Comparison of ENCODE assay signal across 8 cellular contexts in genomic region chr19:51926426-51926783, GRCh38. TPM values are rescaled to one million over a fixed set of nuclear protein-coding genes. Genes with fewer than 3 reads are reported as not detected.
DNase-seq lines count a peak whose midpoint lies in the region; ATAC-seq and TF ChIP-seq lines count a peak whose summit lies in the region.

No MANE protein-coding gene starts in this region.

- H3K27me3 Mint-ChIP-seq in naive thymus-derived CD8-positive, alpha-beta T cell, result no peaks in the 10 kb centered on the region

- CTCF ChIA-PET in AG04450 (lab: Charles Lee), result no interaction called here

- peaks cover 15 to 35% (median 32%) of the 10 kb centered on the region in 4 donors for H3K4me1 Mint-ChIP-seq in naive thymus-derived CD8-positive, alpha-beta T cell

- H3K27ac ChIP-seq in AG04450 (ENCODE audit: low read depth, low read length) (peak overlapping the region; percentile 61), duodenal mucosa (ENCODE audit: low read depth, low read length) (no peak overlapping the region)

- no peaks in the 10 kb centered on the region for H4K20me1 ChIP-seq in Loucy (ENCODE audit: insufficient read depth, low read length, poor library complexity, severe bottlenecking)

- TF ChIP-seq CTCF in AG04450 (IDR thresholded peaks at IDR 0.05; ENCODE audit: low read depth, low read length), result no peak
- no peak for TF ChIP-seq CTCF in Loucy (conservative IDR thresholded peaks at IDR 0.05; ENCODE audit: low read length)
- TF ChIP-seq CTCF in mucosa of descending colon (IDR thresholded peaks at IDR 0.05), result no peak

- peaks cover 19 to 68% (median 66%) of the 10 kb centered on the region in 3 donors for H3K36me3 Mint-ChIP-seq in naive thymus-derived CD8-positive, alpha-beta T cell

- H3K4me2 ChIP-seq in Loucy (ENCODE audit: low read depth, low read length, poor library complexity, severe bottlenecking), result peak overlapping the region; percentile 70

- H3K9me3 Mint-ChIP-seq in naive thymus-derived CD8-positive, alpha-beta T cell, result peaks cover 10 to 90% (median 48%) of the 10 kb centered on the region in 9 donors

- H3K9ac ChIP-seq in Loucy (ENCODE audit: low read depth, low read length, poor library complexity, severe bottlenecking), result peak overlapping the region; percentile 82
- H3K9ac ChIP-seq in duodenal mucosa (ENCODE audit: low read depth in 1 of 2, low read length in 2 of 2), result peak overlapping the region; percentile 76 to 77

- H3F3A ChIP-seq in Loucy (ENCODE audit: low read depth), result no peaks in the 10 kb centered on the region

- H3K79me2 ChIP-seq in Loucy (ENCODE audit: insufficient read depth, low read length), result peaks cover 17% of the 10 kb centered on the region

- intact Hi-C loops in mucosa of descending colon (cut with DNase I, micrococcal nuclease), result no loop called here

- H3K9me3 ChIP-seq in AG04450 (ENCODE audit: control insufficient read depth, insufficient read depth, low read length) (peaks cover 22% of the 10 kb centered on the region), Loucy (ENCODE audit: insufficient read depth, low read depth, low read length) (peaks cover 24% of the 10 kb centered on the region; the same call in 1 of the 2 replicates), duodenal mucosa (ENCODE audit: control insufficient read depth in 1 of 2, low read length in 2 of 2) (peaks cover 19 to 53% of the 10 kb centered on the region in 2 donors), mucosa of descending colon (peaks cover 57% of the 10 kb centered on the region)

- no peak for ATAC-seq in naive thymus-derived CD8-positive, alpha-beta T cell
- no peak for ATAC-seq in mucosa of descending colon

- no peak for DNase-seq in AG04450 (ENCODE audit: low read depth, low spot score)
- no peak for DNase-seq in naive thymus-derived CD8-positive, alpha-beta T cell
- DNase-seq in mucosa of descending colon, result no peak
- DNase-seq in Ammon's horn (ENCODE audit: low spot score), result no peak
- DNase-seq in stimulated activated CD4-positive, alpha-beta T cell treated with anti-CD3 and anti-CD28 coated beads, Interleukin-4, amount 100 ng/mL, for 1 hour, result no peak
- no peak for DNase-seq in stimulated activated CD4-positive, alpha-beta T cell treated with anti-CD3 and anti-CD28 coated beads, Interleukin-2, amount 100 ng/mL, for 24 hours

- H3K4me1 ChIP-seq in Loucy (ENCODE audit: insufficient read depth, low read length, poor library complexity, severe bottlenecking) (peaks cover 11% of the 10 kb centered on the region), duodenal mucosa (ENCODE audit: control insufficient read depth in 1 of 2, insufficient read depth in 2 of 2, low read length in 2 of 2) (no peaks in the 10 kb centered on the region), mucosa of descending colon (ENCODE audit: low read depth) (no peaks in the 10 kb centered on the region)

- POLR2A ChIA-PET in AG04450 (lab: Yijun Ruan, JAX), result no interaction called here
- POLR2A ChIA-PET in naive thymus-derived CD8-positive, alpha-beta T cell (lab: Charles Lee), result interaction anchor here (0.5 to 1.4 kb wide), 6 partner anchors 11 to 1493 kb away, joined by 3 to 5 read pairs (median 4); partner anchors contain the start of genes ZNF432, ZNF614 and ZNF649

- H3K9me2 ChIP-seq in Loucy (replicated peaks; ENCODE audit: low read depth, low read length), result no peaks in the 10 kb centered on the region

- peak overlapping the region; percentile 99 for H2AFZ ChIP-seq in Loucy (ENCODE audit: low read length)

- peak overlapping the region; percentile 89 to 98 (median 96) for H3K27ac Mint-ChIP-seq in naive thymus-derived CD8-positive, alpha-beta T cell

- no peaks in the 10 kb centered on the region for H3K27me3 ChIP-seq in AG04450 (ENCODE audit: control insufficient read depth, insufficient read depth, low read length)
- no peaks in the 10 kb centered on the region for H3K27me3 ChIP-seq in Loucy (ENCODE audit: insufficient read depth, low read length, poor library complexity, severe bottlenecking)
- no peaks in the 10 kb centered on the region for H3K27me3 ChIP-seq in duodenal mucosa (ENCODE audit: control insufficient read depth in 1 of 2, insufficient read depth in 2 of 2, low read length in 2 of 2)

- peak overlapping the region; percentile 93 for H3K4me3 ChIP-seq in AG04450 (ENCODE audit: low read depth, low read length)
- H3K4me3 ChIP-seq in Loucy (ENCODE audit: low read length, poor library complexity, severe bottlenecking), result peak overlapping the region; percentile 84
- peak overlapping the region; percentile 95 to 97 for H3K4me3 ChIP-seq in duodenal mucosa (ENCODE audit: low read depth in 1 of 2, low read length in 2 of 2)
- no peak overlapping the region for H3K4me3 ChIP-seq in mucosa of descending colon

- 0 out of 2 replicates have a peak, but pooled peaks cover 8% of the 10 kb centered on the region for H3K36me3 ChIP-seq in Loucy (ENCODE audit: insufficient read depth, low read length)
- H3K36me3 ChIP-seq in duodenal mucosa (ENCODE audit: control insufficient read depth in 1 of 2, insufficient read depth in 2 of 2, low read length in 2 of 2), result peaks cover 9 to 10% of the 10 kb centered on the region in 2 donors
- H3K36me3 ChIP-seq in mucosa of descending colon (ENCODE audit: low read depth), result peaks cover 4% of the 10 kb centered on the region

- H3K4me3 Mint-ChIP-seq in naive thymus-derived CD8-positive, alpha-beta T cell, result peak overlapping the region; percentile 95 to 100 (median 98)

RNA-seq across cellular contexts. Expression of gene ZNF613, which starts 0.9 kb away (rescaled TPM):
- polyA plus RNA-seq in AG04450 (2011; rRNA removed), result 4.9 and 8.4 TPM in 2 replicates
- 7.2 and 9.3 TPM in 2 replicates for polyA minus RNA-seq in AG04450 (2011; rRNA and poly(A)+ RNA removed)
- total RNA-seq in naive thymus-derived CD8-positive, alpha-beta T cell, result 1 to 10 TPM; 6.2 to 8.0 TPM
- 1 to 10 TPM; 2.3 to 4.5 (median 2.7) TPM for polyA plus RNA-seq in naive thymus-derived CD8-positive, alpha-beta T cell
- total RNA-seq in mucosa of descending colon, result 1 to 10 TPM; 6.6 to 9.3 (median 8.0) TPM

RNA-seq across cellular contexts. Expression of gene ZNF649, which starts 21.6 kb away (rescaled TPM):
- polyA plus RNA-seq in AG04450 (2011; rRNA removed), result 3.5 and 3.6 TPM in 2 replicates
- 6.1 and 9.3 TPM in 2 replicates for polyA minus RNA-seq in AG04450 (2011; rRNA and poly(A)+ RNA removed)
- 10 to 100 TPM; 39.1 to 40.5 TPM for total RNA-seq in naive thymus-derived CD8-positive, alpha-beta T cell
- 1 to 10 TPM; 5.1 to 7.0 (median 6.0) TPM for polyA plus RNA-seq in naive thymus-derived CD8-positive, alpha-beta T cell
- 10 to 100 TPM in 1 of 3 donors, 1 to 10 TPM in 2; 7.5 to 15.8 (median 9.0) TPM for total RNA-seq in mucosa of descending colon

RNA-seq across cellular contexts. Expression of gene ZNF577, which starts 38.7 kb away (rescaled TPM):
- polyA plus RNA-seq in AG04450 (2011; rRNA removed), result 6.0 and 7.3 TPM in 2 replicates
- polyA minus RNA-seq in AG04450 (2011; rRNA and poly(A)+ RNA removed), result 5.7 and 7.0 TPM in 2 replicates
- 10 to 100 TPM; 31.7 to 34.0 TPM for total RNA-seq in naive thymus-derived CD8-positive, alpha-beta T cell
- polyA plus RNA-seq in naive thymus-derived CD8-positive, alpha-beta T cell, result 1 to 10 TPM in 2 of 3 donors, under 1 TPM in 1; 0.83 to 3.6 (median 2.7) TPM
- 10 to 100 TPM in 1 of 3 donors, 1 to 10 TPM in 2; 5.8 to 17.2 (median 9.7) TPM for total RNA-seq in mucosa of descending colon
